ENCODE assay signal across 8 cellular contexts in genomic region chr2:176002684-176003225, GRCh38. TPM values are rescaled to one million over a fixed set of nuclear protein-coding genes. Genes with fewer than 3 reads are reported as not detected.
DNase-seq lines count a peak whose midpoint lies in the region; ATAC-seq, FAIRE-seq and TF ChIP-seq lines count a peak whose summit lies in the region.

No MANE protein-coding gene starts in this region.

- peaks cover 27% of the 10 kb centered on the region for H3K79me2 ChIP-seq in keratinocyte (ENCODE audit: control insufficient read depth, insufficient read depth, low read length)

- H2AFZ ChIP-seq in keratinocyte (ENCODE audit: control insufficient read depth, low read length) = peak overlapping the region; percentile 100

- FAIRE-seq in keratinocyte (lab: Jason Lieb, UNC) = no peak

- H3K27me3 ChIP-seq in keratinocyte (ENCODE audit: control insufficient read depth, extremely low read depth, insufficient read depth, low read length) = no peaks in the 10 kb centered on the region
- H3K27me3 ChIP-seq in stomach smooth muscle (ENCODE audit: control insufficient read depth in 1 of 2, insufficient read depth in 2 of 2, low read length in 2 of 2) = no peaks in the 10 kb centered on the region

- H3K36me3 ChIP-seq in keratinocyte (ENCODE audit: control insufficient read depth in 2 of 2, extremely low read depth in 1 of 2, insufficient read depth in 2 of 2, low read length in 2 of 2) = no peaks in the 10 kb centered on the region
- no peaks in the 10 kb centered on the region for H3K36me3 ChIP-seq in stomach smooth muscle (ENCODE audit: control insufficient read depth in 2 of 2, insufficient read depth in 2 of 2, low read length in 2 of 2)

- H3K4me2 ChIP-seq in keratinocyte (ENCODE audit: control insufficient read depth, extremely low read depth, insufficient read depth, low read depth, low read length) = peak overlapping the region; percentile 97

- H4K20me1 ChIP-seq in keratinocyte (ENCODE audit: control insufficient read depth, extremely low read depth, insufficient read depth, low read length) = no peaks in the 10 kb centered on the region

- H3K4me3 ChIP-seq in keratinocyte (ENCODE audit: control insufficient read depth in 2 of 3, extremely low read depth in 1 of 3, insufficient read depth in 2 of 3, low read depth in 1 of 3, low read length in 3 of 3) = peak overlapping the region; percentile 79 to 99 (median 98)
- peak overlapping the region; percentile 89 to 93 for H3K4me3 ChIP-seq in stomach smooth muscle (ENCODE audit: low read length in 2 of 2)

- dilution Hi-C loops in keratinocyte (cut with MboI; ENCODE audit: extremely low pct_ligation_motif_present, low sequenced_read_pairs) = no loop called here

- peak overlapping the region; percentile 78 for H3K4me3 Mint-ChIP-seq in MCF 10A (ENCODE audit: unreplicated experiment)

- no peaks in the 10 kb centered on the region for H3K9me1 ChIP-seq in keratinocyte (ENCODE audit: control insufficient read depth, extremely low read depth, insufficient read depth, low read length)

- intact Hi-C loops in MCF 10A (cut with micrococcal nuclease) = loop anchor here (5.0 kb wide), 1 partner anchor 310 kb away; no protein-coding TSS in a partner anchor

- H3K36me3 Mint-ChIP-seq in MCF 10A (ENCODE audit: insufficient read depth, unreplicated experiment) = no peaks in the 10 kb centered on the region

- TSS peak; percentile 73 for BruUV-seq in MCF 10A (replicated peaks; lab: Mats Ljungman, UMichigan)

- H3K4me1 Mint-ChIP-seq in MCF 10A (ENCODE audit: insufficient read depth, unreplicated experiment) = peaks cover 9% of the 10 kb centered on the region

- H3K27me3 Mint-ChIP-seq in MCF 10A (ENCODE audit: insufficient read depth, unreplicated experiment) = no peaks in the 10 kb centered on the region

- peak overlapping the region; percentile 53 for H3K27ac Mint-ChIP-seq in MCF 10A (ENCODE audit: low read depth, unreplicated experiment)

- peaks cover 6% of the 10 kb centered on the region for H3K4me1 ChIP-seq in keratinocyte (ENCODE audit: control insufficient read depth, extremely low read depth, insufficient read depth, low read length)
- peaks cover 2% of the 10 kb centered on the region for H3K4me1 ChIP-seq in stomach smooth muscle (ENCODE audit: control insufficient read depth, insufficient read depth, low read length)

- TF ChIP-seq CTCF in MCF 10A (IDR thresholded peaks at IDR 0.05; ENCODE audit: unreplicated experiment) = no peak
- TF ChIP-seq CTCF in keratinocyte (optimal IDR thresholded peaks at IDR 0.05 in 1 of 3, IDR thresholded peaks at IDR 0.05 in 1 of 3, conservative IDR thresholded peaks at IDR 0.05 in 1 of 3; ENCODE audit: extremely low read depth in 1 of 3, insufficient read depth in 2 of 3, low read length in 3 of 3) = no peak

- H3K9me3 ChIP-seq in keratinocyte (ENCODE audit: control insufficient read depth, low read depth, low read length) (no peaks in the 10 kb centered on the region), stomach smooth muscle (ENCODE audit: control insufficient read depth in 2 of 2, low read length in 2 of 2) (no peaks in the 10 kb centered on the region)

- CTCF ChIA-PET in MCF 10A (lab: Yijun Ruan, JAX) = interaction anchor here (0.6 to 1.0 kb wide), 2 partner anchors 752 to 811 kb away, joined by 3 read pairs; no protein-coding TSS in a partner anchor

- peak overlapping the region; percentile 78 for H3K9ac ChIP-seq in keratinocyte (ENCODE audit: control insufficient read depth, extremely low read depth, insufficient read depth, low read length)
- H3K9ac ChIP-seq in stomach smooth muscle (ENCODE audit: low read length in 2 of 2) = peak overlapping the region; percentile 75 to 92

- ATAC-seq in GM21717 (IDR thresholded peaks at IDR 0.05; ENCODE audit: unreplicated experiment) (peak; percentile 1), GM18498 (IDR thresholded peaks at IDR 0.05; ENCODE audit: unreplicated experiment) (no peak)

- no peaks in the 10 kb centered on the region for H3K9me3 Mint-ChIP-seq in MCF 10A (ENCODE audit: unreplicated experiment)

- POLR2A ChIA-PET in MCF 10A (lab: Yijun Ruan, JAX) = interaction anchor here (0.7 to 3.1 kb wide), 16 partner anchors 7 to 1464 kb away, joined by 3 to 15 read pairs (median 4); no protein-coding TSS in a partner anchor

- H3K27ac ChIP-seq in keratinocyte (ENCODE audit: control insufficient read depth, insufficient read depth, low read length) (peak overlapping the region; percentile 63), stomach smooth muscle (ENCODE audit: low read length) (peak overlapping the region; percentile 61)

- peak; percentile 53 for DNase-seq in COLO668 (lab: John Stamatoyannopoulos, UW; ENCODE audit: unreplicated experiment)
- peak; percentile 31 for DNase-seq in NCI-H510A (lab: John Stamatoyannopoulos, UW)
- peak; percentile 23 for DNase-seq in MCF 10A (ENCODE audit: unreplicated experiment)
- DNase-seq in keratinocyte (ENCODE audit: low read depth, low spot score) = no peak
- DNase-seq in NCI-H1694 treated with DMSO at 0.1 percent for 48 hours (lab: John Stamatoyannopoulos, UW) = no peak

RNA-seq across cellular contexts. Expression of gene LNPK, which starts 0.7 kb away (rescaled TPM):
- total RNA-seq in MCF 10A (2022) = 21.8 and 23.3 TPM in 2 replicates
- polyA plus RNA-seq in keratinocyte = 15.8 to 32.1 TPM (median 24.3 TPM) in 3 replicates
- polyA plus RNA-seq in keratinocyte (2011; ENCODE audit: low read depth) = 32.1 TPM
- 9.1 and 19.8 TPM in 2 replicates for polyA plus RNA-seq in keratinocyte (2011; cell fraction: cytosol; rRNA removed)
- 19.1 and 21.8 TPM in 2 replicates for polyA plus RNA-seq in keratinocyte (2011; cell fraction: nucleus; rRNA removed)
- polyA plus RNA-seq in keratinocyte (2012; ENCODE audit: low replicate concordance) = 10.5 and 13.8 TPM in 2 replicates
- polyA minus RNA-seq in keratinocyte = 7.8 to 31.4 TPM (median 31.1 TPM) in 3 replicates
- polyA minus RNA-seq in keratinocyte (2011; cell fraction: cytosol; rRNA and poly(A)+ RNA removed) = 11.1 TPM
- 22.1 and 47.8 TPM in 2 replicates for polyA minus RNA-seq in keratinocyte (2011; cell fraction: nucleus; rRNA and poly(A)+ RNA removed)

Comparison
In these comparisons a context has a peak if more than half of its experiments do, and no peak if none do; other contexts are left out.
1. DNase-seq: peak in COLO668 (single experiment), NCI-H510A (single experiment) and MCF 10A (single experiment); none in keratinocyte (single experiment) and NCI-H1694 treated with DMSO at 0.1 percent for 48 hours (single experiment).